Comparison of ENCODE assay signal across 1 cellular context in the genomic region with DNA sequence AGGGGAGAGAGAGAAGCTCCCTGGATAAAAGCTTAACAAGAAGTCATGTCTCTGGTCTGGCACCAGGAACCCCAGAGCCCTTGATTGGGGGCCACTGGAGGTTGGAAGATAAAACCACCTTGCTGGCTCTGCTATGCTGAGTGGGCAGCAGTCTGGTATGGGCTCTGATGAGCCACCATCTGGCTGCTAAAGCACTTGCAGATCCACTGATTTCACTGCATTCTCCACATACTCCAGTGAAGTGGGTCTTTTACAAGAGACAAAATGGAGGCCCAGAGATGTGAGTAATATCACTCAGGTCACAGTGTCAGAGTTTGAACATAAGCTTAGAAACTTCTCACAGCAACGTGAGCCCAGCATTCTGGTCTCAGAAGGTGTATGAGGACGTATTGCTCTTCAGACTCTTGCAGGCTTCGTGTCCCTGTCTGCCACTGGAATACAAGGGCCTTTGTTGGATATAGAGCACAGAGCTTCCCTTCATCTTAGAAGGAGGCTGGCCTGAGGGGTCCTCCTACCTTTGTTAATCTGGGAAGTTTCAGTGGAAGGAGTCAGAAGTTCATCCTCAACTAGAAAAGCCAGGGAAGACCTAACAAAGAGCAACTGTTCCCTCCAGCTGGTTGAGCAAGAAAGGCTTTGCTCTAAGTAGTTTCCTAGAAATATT.
TF ChIP-seq lines count a peak whose summit lies in the region.

No MANE protein-coding gene starts in this region.

TF ChIP-seq in A549, 52 proteins besides CTCF, POLR2A, EP300 and RAD21:
- TF ChIP-seq CBX8 (IDR thresholded peaks at IDR 0.05), result no peak
- TF ChIP-seq, protein P1, sequence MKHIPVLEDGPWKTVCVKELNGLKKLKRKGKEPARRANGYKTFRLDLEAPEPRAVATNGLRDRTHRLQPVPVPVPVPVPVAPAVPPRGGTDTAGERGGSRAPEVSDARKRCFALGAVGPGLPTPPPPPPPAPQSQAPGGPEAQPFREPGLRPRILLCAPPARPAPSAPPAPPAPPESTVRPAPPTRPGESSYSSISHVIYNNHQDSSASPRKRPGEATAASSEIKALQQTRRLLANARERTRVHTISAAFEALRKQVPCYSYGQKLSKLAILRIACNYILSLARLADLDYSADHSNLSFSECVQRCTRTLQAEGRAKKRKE (CRISPR knock-in tag; IDR thresholded peaks at IDR 0.05; ENCODE audit: low read depth), result no peak
- no peak for TF ChIP-seq GATA3 (IDR thresholded peaks at IDR 0.05; ENCODE audit: borderline replicate concordance)
- no peak for TF ChIP-seq EHF (CRISPR knock-in tag; IDR thresholded peaks at IDR 0.05)
- TF ChIP-seq TP53 (CRISPR knock-in tag; IDR thresholded peaks at IDR 0.05), result no peak
- TF ChIP-seq ESRRA (IDR thresholded peaks at IDR 0.05; ENCODE audit: borderline replicate concordance, low read length), result no peak
- no peak for TF ChIP-seq ZC3H11A (IDR thresholded peaks at IDR 0.05)
- TF ChIP-seq HOXB13 (CRISPR knock-in tag; IDR thresholded peaks at IDR 0.05; ENCODE audit: low read depth), result no peak
- no peak for TF ChIP-seq KDM5A (IDR thresholded peaks at IDR 0.05)
- no peak for TF ChIP-seq CHD4 (IDR thresholded peaks at IDR 0.05; ENCODE audit: borderline replicate concordance)
